ENCODE assay signal across 8 cellular contexts in the genomic region with DNA sequence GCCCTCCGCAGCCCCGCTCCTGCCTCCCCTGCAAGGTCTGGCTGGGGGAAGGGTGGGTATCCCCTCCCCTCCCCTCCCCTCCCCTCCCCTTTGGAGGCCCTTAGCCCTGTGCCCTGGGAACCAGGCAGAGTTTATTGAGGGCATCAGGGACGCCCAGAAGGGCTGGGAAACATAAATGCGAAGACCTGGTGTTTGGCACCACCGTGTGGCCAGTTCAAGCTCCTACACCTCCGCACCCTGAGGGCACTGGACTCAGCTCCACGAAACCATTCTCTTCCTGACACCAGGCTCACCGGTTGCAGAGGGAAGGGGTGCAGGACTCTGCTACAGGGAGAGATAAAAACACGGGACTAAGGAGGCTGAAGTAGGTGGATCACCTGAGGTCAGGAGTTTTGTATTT. TPM values are rescaled to one million over a fixed set of nuclear protein-coding genes. Genes with fewer than 3 reads are reported as not detected.
A peak's percentile ranks its signal among the peaks of the same experiment; 100 is the strongest.
DNase-seq lines count a peak whose midpoint lies in the region; ATAC-seq and TF ChIP-seq lines count a peak whose summit lies in the region.

No MANE protein-coding gene starts in this region.

- no peak overlapping the region for H4K8ac ChIP-seq in H9 (replicated peaks; ENCODE audit: insufficient read length, low read depth, low read length)

- H3K36me3 Mint-ChIP-seq in CD14-positive monocyte = peaks cover under 1% of the 10 kb centered on the region in 2 donors
- H3K36me3 Mint-ChIP-seq in H9 (ENCODE audit: insufficient read depth in 1 of 3, low read depth in 3 of 3) = peaks cover 4 to 16% (median 7%) of the 10 kb centered on the region in 3 experiments; a peak in 6 of 7 replicates
- no peaks in the 10 kb centered on the region for H3K36me3 Mint-ChIP-seq in natural killer cell

- H3K27me3 ChIP-seq in H9 (ENCODE audit: insufficient read depth, low read length) (no peaks in the 10 kb centered on the region), stomach (peaks cover 0 to 46% (median 0%) of the 10 kb centered on the region in 3 donors)

- no peak overlapping the region for H2BK20ac ChIP-seq in H9 (ENCODE audit: low read depth, low read length, poor library complexity, severe bottlenecking)

- no peak overlapping the region for H3K56ac ChIP-seq in H9 (ENCODE audit: insufficient read length, low read depth, low read length)

- WGBS in H9 (ENCODE audit: extremely low coverage, insufficient read length, low lambda C conversion rate) = no CpG with 5 or more reads among the region's 9 CpGs
- 14 to 22% (median 17%) methylated on average over 9 of the region's 9 CpGs for WGBS in stomach, 5 donors

- H2BK5ac ChIP-seq in H9 (ENCODE audit: insufficient read length, low read length) = no peak overlapping the region

- H3K23ac ChIP-seq in H9 (ENCODE audit: insufficient read length, low read depth, low read length) = no peak overlapping the region

- H3K27ac ChIP-seq in H9 (ENCODE audit: insufficient read length, low read depth, low read length) = no peak overlapping the region
- no peak overlapping the region for H3K27ac ChIP-seq in stomach

- peak; percentile 63 for DNase-seq in CD14-positive monocyte (ENCODE audit: low spot score)
- DNase-seq in H9 = peak; percentile 92
- DNase-seq in NOMO-1 treated with DMSO at 0.1 percent for 48 hours (lab: John Stamatoyannopoulos, UW; ENCODE audit: unreplicated experiment) = peak; percentile 61
- DNase-seq in activated CD8-positive, alpha-beta memory T cell treated with anti-CD3 and anti-CD28 coated beads, Interleukin-2, amount 50 U/mL, for 24 hours (ENCODE audit: extremely low read depth) = peak; percentile 18
- DNase-seq in epithelial cell of proximal tubule (ENCODE audit: low read depth) = no peak
- peak; percentile 57 for DNase-seq in natural killer cell
- peak; percentile 69 for DNase-seq in stomach

- no peaks in the 10 kb centered on the region for H3K79me1 ChIP-seq in H9 (ENCODE audit: insufficient read depth, low read depth, low read length, poor library complexity, severe bottlenecking)

- H3K9me3 Mint-ChIP-seq in CD14-positive monocyte = peaks cover 4 to 15% (median 10%) of the 10 kb centered on the region in 7 donors
- peaks cover 6 to 13% of the 10 kb centered on the region in 2 experiments for H3K9me3 Mint-ChIP-seq in H9
- H3K9me3 Mint-ChIP-seq in natural killer cell = no peaks in the 10 kb centered on the region

- H4K5ac ChIP-seq in H9 (ENCODE audit: insufficient read length, low read depth, low read length) = no peak overlapping the region

- no peaks in the 10 kb centered on the region for H3K79me2 ChIP-seq in H9 (ENCODE audit: insufficient read depth, low read length)

- no peak overlapping the region for H4K91ac ChIP-seq in H9 (ENCODE audit: insufficient read length, low read depth, low read length)

- H3K4me1 Mint-ChIP-seq in CD14-positive monocyte (peaks cover 11% of the 10 kb centered on the region), H9 (peaks cover 45 to 56% of the 10 kb centered on the region in 2 experiments), natural killer cell (peaks cover 0 to 5% of the 10 kb centered on the region in 2 donors)

- no peak for TF ChIP-seq EP300 in stomach (IDR thresholded peaks at IDR 0.05)

- H3K23me2 ChIP-seq in H9 (ENCODE audit: insufficient read length, low read depth, low read length, poor library complexity, severe bottlenecking) = no peaks in the 10 kb centered on the region

- intact Hi-C loops in CD14-positive monocyte (cut with micrococcal nuclease) = loop anchor here in 1 of 2 donors (10.0 kb wide), 1 partner anchor 731 kb away; no protein-coding TSS in a partner anchor
- intact Hi-C loops in natural killer cell (cut with micrococcal nuclease) = loop anchor here (1.0 kb wide), 1 partner anchor 849 kb away; no protein-coding TSS in a partner anchor
- intact Hi-C loops in stomach (cut with DNase I; ENCODE audit: low total_unique reads) = no loop called here

- no peak overlapping the region for H3K4ac ChIP-seq in H9 (ENCODE audit: low read depth, low read length)

- no peak overlapping the region for H3T11ph ChIP-seq in H9 (ENCODE audit: low read length)

- no peak overlapping the region for H3K4me3 Mint-ChIP-seq in CD14-positive monocyte
- H3K4me3 Mint-ChIP-seq in H9 = no peak overlapping the region
- no peak overlapping the region for H3K4me3 Mint-ChIP-seq in natural killer cell

- no peak overlapping the region for H2AFZ ChIP-seq in H9 (ENCODE audit: low read length)

- H3K4me3 ChIP-seq in epithelial cell of proximal tubule (ENCODE audit: low read depth, low read length) (no peak overlapping the region), stomach (no peak overlapping the region)

- TF ChIP-seq CTCF in CD14-positive monocyte (IDR thresholded peaks at IDR 0.05) (peak; percentile 84), H9 (conservative IDR thresholded peaks at IDR 0.05) (peak; percentile 88), epithelial cell of proximal tubule (conservative IDR thresholded peaks at IDR 0.05; ENCODE audit: low read depth, low read length) (peak; percentile 81), natural killer cell (IDR thresholded peaks at IDR 0.05) (peak; percentile 68), stomach (IDR thresholded peaks at IDR 0.05) (peak in 5 of 7 experiments; percentile 48 to 88 (median 80))

- H2BK120ac ChIP-seq in H9 (ENCODE audit: low read depth, low read length, poor library complexity, severe bottlenecking) = no peak overlapping the region

- no peak overlapping the region for H3K9ac ChIP-seq in H9 (ENCODE audit: extremely low read depth, insufficient read length, low read length)

- H3K4me1 ChIP-seq in H9 (ENCODE audit: insufficient read depth, low read length) = peaks cover 5% of the 10 kb centered on the region; the same call in 1 of the 2 replicates
- no peaks in the 10 kb centered on the region for H3K4me1 ChIP-seq in stomach

- H3K9me3 ChIP-seq in H9 (ENCODE audit: control insufficient read depth, low read depth, low read length) (no peaks in the 10 kb centered on the region), stomach (peaks cover 0 to 9% (median 4%) of the 10 kb centered on the region in 4 donors)

- H2BK12ac ChIP-seq in H9 (ENCODE audit: insufficient read length, low read depth, low read length) = no peak overlapping the region

- no peak overlapping the region for H2AK5ac ChIP-seq in H9 (ENCODE audit: insufficient read length, low read length)

- no peak overlapping the region for H3K14ac ChIP-seq in H9 (ENCODE audit: insufficient read depth, low read length)

- H2BK15ac ChIP-seq in H9 (ENCODE audit: low read depth, low read length) = no peak overlapping the region

- ATAC-seq in natural killer cell = peak; percentile 83 to 99 (median 99)
- ATAC-seq in HG03520 (IDR thresholded peaks at IDR 0.05; ENCODE audit: unreplicated experiment) = no peak

- H3K27me3 Mint-ChIP-seq in CD14-positive monocyte (ENCODE audit: low read depth in 3 of 3) (peaks cover 36 to 59% (median 37%) of the 10 kb centered on the region in 3 donors), H9 (ENCODE audit: low read depth) (peaks cover 1% of the 10 kb centered on the region), natural killer cell (ENCODE audit: low read depth in 2 of 2) (peaks cover 20 to 32% of the 10 kb centered on the region in 2 donors)

- H3K18ac ChIP-seq in H9 (ENCODE audit: insufficient read length, low read depth, low read length) = no peak overlapping the region

- H3K4me2 ChIP-seq in H9 (ENCODE audit: insufficient read depth, insufficient read length, low read length) = no peak overlapping the region

- H3K36me3 ChIP-seq in stomach = no peaks in the 10 kb centered on the region

- no peak for TF ChIP-seq POLR2A in stomach (IDR thresholded peaks at IDR 0.05)

- no peak overlapping the region for H3K27ac Mint-ChIP-seq in CD14-positive monocyte
- 0 out of 7 replicates have a peak overlapping the region, but pooled peaks of 1 of the 3 experiments have one; percentile 30 for H3K27ac Mint-ChIP-seq in H9
- no peak overlapping the region for H3K27ac Mint-ChIP-seq in natural killer cell

- no peaks in the 10 kb centered on the region for H4K20me1 ChIP-seq in H9 (ENCODE audit: control insufficient read depth, insufficient read depth, insufficient read length)

RNA-seq across cellular contexts. Expression of a gene that starts 1.0 kb away (rescaled TPM):
- not detected for polyA plus RNA-seq in CD14-positive monocyte
- 0.24 and 0.57 TPM in 2 replicates for total RNA-seq in H9 (2021)
- not detected in 2 replicates for total RNA-seq in epithelial cell of proximal tubule
- total RNA-seq in natural killer cell = not detected
- total RNA-seq in stomach = not detected
- polyA plus RNA-seq in stomach = not detected

RNA-seq across cellular contexts. Expression of a gene that starts 8.3 kb away (rescaled TPM):
- not detected for polyA plus RNA-seq in CD14-positive monocyte
- total RNA-seq in H9 (2021) = 91.6 and 92.5 TPM in 2 replicates
- 65.1 and 74.3 TPM in 2 replicates for total RNA-seq in epithelial cell of proximal tubule
- total RNA-seq in natural killer cell = 1 to 10 TPM in 1 of 3 donors, under 1 TPM in 2; 0.73 to 1.4 (median 0.78) TPM
- 1 to 10 TPM in 3 of 5 donors, under 1 TPM in 2; 0.87 to 8.5 (median 1.8) TPM for total RNA-seq in stomach
- polyA plus RNA-seq in stomach = 1 to 10 TPM in 2 of 3 donors, under 1 TPM in 1; 0.76 to 3.1 (median 2.1) TPM
